Comparison of ENCODE assay signal across 8 cellular contexts in genomic region chr1:48688102-48688760, GRCh38.
DNase-seq lines count a peak whose midpoint lies in the region; ATAC-seq and TF ChIP-seq lines count a peak whose summit lies in the region.

No MANE protein-coding gene starts in this region.

- DNase-seq in NB4 (ENCODE audit: low read depth): peak; percentile 52
- DNase-seq in iPS-NIHi7 (ENCODE audit: extremely low spot score): peak; percentile 55
- no peak for DNase-seq in NCI-H2171 (lab: John Stamatoyannopoulos, UW)
- DNase-seq in NCI-H1092 treated with DMSO at 0.1 percent for 48 hours (lab: John Stamatoyannopoulos, UW): no peak
- DNase-seq in activated CD4-positive, alpha-beta T cell treated with anti-CD3 and anti-CD28 coated beads for 4 hours: no peak

- ATAC-seq in GM21825 (IDR thresholded peaks at IDR 0.05; ENCODE audit: unreplicated experiment): peak; percentile 57
- ATAC-seq in HG03039 (IDR thresholded peaks at IDR 0.05; ENCODE audit: unreplicated experiment): no peak

- no peak for TF ChIP-seq POLR2A in NB4 (IDR thresholded peaks at IDR 0.05; ENCODE audit: extremely low read depth, insufficient read length)

- TF ChIP-seq CTCF in GM12873 (IDR thresholded peaks at IDR 0.05; ENCODE audit: insufficient read depth, low read depth, low read length, missing control alignments) (peak; percentile 60), NB4 (IDR thresholded peaks at IDR 0.05; ENCODE audit: low read depth, low read length) (peak; percentile 36)

- H3K4me3 ChIP-seq in NB4 (ENCODE audit: low read depth, low read length): no peak overlapping the region

Comparison
In these comparisons a context has a peak if more than half of its experiments do, and no peak if none do; other contexts are left out.
1. DNase-seq: peak in NB4 (single experiment) and iPS-NIHi7 (single experiment); none in NCI-H2171 (single experiment), NCI-H1092 treated with DMSO at 0.1 percent for 48 hours (single experiment) and activated CD4-positive, alpha-beta T cell treated with anti-CD3 and anti-CD28 coated beads for 4 hours (0 of 2).